ENCODE assay signal across 31 cellular contexts in the genomic region with DNA sequence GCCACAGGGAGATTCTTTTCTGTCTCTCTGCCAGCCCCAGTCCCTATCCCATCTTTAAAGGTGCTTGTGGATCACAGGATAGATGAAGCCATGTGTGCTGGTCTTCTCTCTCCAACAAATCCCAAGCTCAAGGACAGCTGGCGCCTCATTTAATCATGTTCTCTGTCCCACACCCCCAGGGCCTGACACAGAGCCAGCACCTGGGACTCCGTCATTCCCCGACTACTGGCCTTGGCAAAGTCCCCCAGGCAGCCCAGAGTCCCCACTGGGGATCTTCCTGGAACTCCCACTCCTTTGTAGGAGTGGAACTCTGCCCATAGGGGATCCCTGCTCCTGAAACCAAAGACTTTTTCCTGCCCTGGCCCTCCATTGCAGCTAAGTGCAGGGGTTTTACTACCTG.
"Had no signal": no experiment of that assay in that cellular context is flagged by ENCODE, and none has a peak within 500 bp of the region (broad histone marks: within the 10 kb centered on the region; RNA-seq: fewer than 3 reads in every experiment).

No MANE protein-coding gene starts in this region.

- H3K27ac ChIP-seq: KMS-11, VCaP had no signal

- DNase-seq: activated CD4-positive, alpha-beta T cell treated with anti-CD3 and anti-CD28 coated beads for 1 hour; activated CD4-positive, alpha-beta T cell treated with anti-CD3 and anti-CD28 coated beads, Interleukin-2, amount 10 ng/mL, durations not matched to agents 24 days and 14 days; activated CD4-positive, alpha-beta T cell treated with anti-CD3 and anti-CD28 coated beads, Interleukin-2, amount 50 U/mL, for 4 hours; activated CD4-positive, CD25-positive, alpha-beta regulatory T cell; activated CD8-positive, alpha-beta T cell treated with anti-CD3 and anti-CD28 coated beads for 36 hours; activated gamma-delta T cell; activated naive CD4-positive, alpha-beta T cell treated with Interleukin-2 at 50 U/mL for 16 hours; activated naive CD8-positive, alpha-beta T cell treated with anti-CD3 and anti-CD28 coated beads, Interleukin-2, amount 10 ng/mL, durations not matched to agents 7 days and 5 days; activated T-cell treated with anti-CD3 and anti-CD28 coated beads, Interleukin-2, amount 50 U/mL, for 1 hour; activated T-cell treated with anti-CD3 and anti-CD28 coated beads, Interleukin-2, amount 50 U/mL, for 72 hours; central memory CD4-positive, alpha-beta T cell; NCI-H1048; NCI-H1105 treated with DMSO at 0.1 percent for 48 hours; NCI-H1436; NCI-H1694; NCI-H1930; NCI-H2081 treated with DMSO at 0.1 percent for 48 hours; NCI-H345; NCI-H510A; NCI-H526; NCI-H774; RPMI8226; SHP77 treated with DMSO at 0.1 percent for 48 hours; SW 1271; T-helper 1 cell; T-helper 2 cell; T-helper 9 cell had no signal

- ATAC-seq: activated CD8-positive, alpha-beta T cell treated with anti-CD3 and anti-CD28 coated beads for 36 hours; activated T-cell treated with anti-CD3 and anti-CD28 coated beads, Interleukin-2, amount 50 U/mL, for 72 hours; Panc1; SK-N-SH treated with all-trans-retinoic acid at 6 μM for 48 hours had no signal
